1 cellular context compared by ENCODE assay signal in the genomic region with DNA sequence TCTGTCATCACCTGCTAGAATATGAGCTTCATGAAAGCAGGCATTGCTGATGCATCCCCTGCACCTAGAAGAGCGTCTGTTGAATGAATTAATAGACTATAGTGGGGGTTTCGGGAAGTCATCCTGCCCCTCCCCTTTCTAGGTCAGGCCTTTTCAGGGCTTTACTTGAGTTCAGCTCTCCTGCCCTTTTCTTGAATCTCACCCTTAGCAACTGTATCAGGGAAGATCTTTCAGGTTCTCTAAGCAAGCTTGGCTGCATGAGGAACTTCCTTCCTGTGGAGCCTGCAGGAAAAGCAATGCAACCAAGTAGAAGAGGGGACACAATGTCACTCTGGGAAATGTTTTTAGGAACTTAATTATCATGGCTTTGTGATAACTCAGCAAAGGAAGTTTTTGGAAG.
TF ChIP-seq lines count a peak whose summit lies in the region.

No MANE protein-coding gene starts in this region.

TF ChIP-seq in GM12878, 131 proteins besides CTCF, POLR2A, EP300 and RAD21:
- TF ChIP-seq SMARCA5 (IDR thresholded peaks at IDR 0.05) = no peak
